Comparison of ENCODE assay signal across 14 cellular contexts in genomic region chr5:2203774-2204173, GRCh38.
DNase-seq lines count a peak whose midpoint lies in the region; ATAC-seq and TF ChIP-seq lines count a peak whose summit lies in the region.
"Had no signal": no experiment of that assay in that cellular context is flagged by ENCODE, and none has a peak within 500 bp of the region (broad histone marks: within the 10 kb centered on the region; RNA-seq: fewer than 3 reads in every experiment).

No MANE protein-coding gene starts in this region.

- no peak for TF ChIP-seq POLR2A in stomach (IDR thresholded peaks at IDR 0.05)

- H3K36me3 ChIP-seq in right atrium auricular region, result no peaks in the 10 kb centered on the region
- H3K36me3 ChIP-seq in stomach, result no peaks in the 10 kb centered on the region

- H3K9me3 ChIP-seq in right atrium auricular region (no peaks in the 10 kb centered on the region), stomach (no peaks in the 10 kb centered on the region)

- 65 to 74% (median 68%) methylated on average over 3 of the region's 3 CpGs for WGBS in stomach, 5 donors

- peak; percentile 7 for DNase-seq in right atrium auricular region (ENCODE audit: low spot score)
- no peak for DNase-seq in left ventricle myocardium superior
- peak; percentile 14 for DNase-seq in coronary artery (ENCODE audit: low spot score)
- peak; percentile 18 for DNase-seq in islet precursor cell
- DNase-seq in dermis blood vessel endothelial cell, result no peak
- no peak for DNase-seq in stomach
- no peak for DNase-seq in GOT3 (lab: John Stamatoyannopoulos, UW)
- DNase-seq: ACHN; CD4-positive, alpha-beta memory T cell; DMS79; IMR-90; KBM-7 had no signal

- H3K27ac ChIP-seq in right atrium auricular region (no peak overlapping the region), coronary artery (no peak overlapping the region), stomach (no peak overlapping the region)
- H3K27ac ChIP-seq: C4-2B had no signal

- intact Hi-C loops in left ventricle myocardium superior (cut with micrococcal nuclease), result no loop called here
- intact Hi-C loops in stomach (cut with DNase I; ENCODE audit: low total_unique reads), result no loop called here

- H3K27me3 ChIP-seq in right atrium auricular region, result no peaks in the 10 kb centered on the region
- peaks cover 0 to 18% (median 0%) of the 10 kb centered on the region in 3 donors for H3K27me3 ChIP-seq in stomach

- TF ChIP-seq CTCF in right atrium auricular region (IDR thresholded peaks at IDR 0.05) (no peak), coronary artery (IDR thresholded peaks at IDR 0.05) (no peak), stomach (IDR thresholded peaks at IDR 0.05) (no peak)

- ATAC-seq in left ventricle myocardium superior, result no peak
- ATAC-seq: GM12878 had no signal

- no peak for TF ChIP-seq EP300 in stomach (IDR thresholded peaks at IDR 0.05)

- H3K4me1 ChIP-seq in right atrium auricular region, result no peaks in the 10 kb centered on the region
- H3K4me1 ChIP-seq in stomach, result no peaks in the 10 kb centered on the region

- H3K4me3 ChIP-seq in right atrium auricular region (no peak overlapping the region), coronary artery (no peak overlapping the region), stomach (no peak overlapping the region)
- H3K4me3 ChIP-seq: GM12878 had no signal

Comparison
In these comparisons a context has a peak if more than half of its experiments do, and no peak if none do; other contexts are left out.
1. DNase-seq: peak in right atrium auricular region (single experiment), coronary artery (single experiment) and islet precursor cell (single experiment); none in left ventricle myocardium superior (single experiment), dermis blood vessel endothelial cell (single experiment), stomach (single experiment) and GOT3 (single experiment).